13 cellular contexts compared by ENCODE assay signal in the genomic region with DNA sequence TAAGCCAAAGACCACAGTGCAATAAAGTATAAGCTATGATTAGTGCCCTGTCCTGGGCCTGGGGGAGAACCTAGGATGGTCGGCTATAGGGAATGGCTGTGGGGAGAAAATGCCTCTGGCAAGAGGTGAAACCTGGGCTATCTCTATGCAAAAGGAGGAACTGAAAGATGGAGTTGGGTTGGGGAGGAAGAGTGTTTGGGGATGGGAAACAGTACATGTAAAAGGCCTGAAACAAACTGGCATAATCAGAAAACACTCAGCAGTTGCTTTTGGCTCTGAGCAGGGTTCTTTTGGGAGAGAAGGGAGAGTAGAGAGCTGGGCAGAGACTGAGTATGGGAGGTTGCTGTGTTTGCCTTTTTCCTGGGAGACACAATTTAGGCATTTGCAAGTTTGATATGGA. TPM values are rescaled to one million over a fixed set of nuclear protein-coding genes. Genes with fewer than 3 reads are reported as not detected.
DNase-seq lines count a peak whose midpoint lies in the region; FAIRE-seq and TF ChIP-seq lines count a peak whose summit lies in the region.
"Had no signal": no experiment of that assay in that cellular context is flagged by ENCODE, and none has a peak within 500 bp of the region (broad histone marks: within the 10 kb centered on the region; RNA-seq: fewer than 3 reads in every experiment).

No MANE protein-coding gene starts in this region.

- no peaks in the 10 kb centered on the region for H3F3A ChIP-seq in neural progenitor cell (ENCODE audit: low read depth)

- no peak for TF ChIP-seq POLR2A in GM12891 (IDR thresholded peaks at IDR 0.05; ENCODE audit: low read depth, low read length)

- H3K27ac ChIP-seq in muscle layer of duodenum (ENCODE audit: low read length) = peak overlapping the region; percentile 35
- H3K27ac ChIP-seq in neural progenitor cell = no peak overlapping the region

- BruUV-seq in MCF 10A (replicated peaks; lab: Mats Ljungman, UMichigan) = no TSS peak

- no peak overlapping the region for H3K9ac ChIP-seq in neural progenitor cell

- H3K27me3 Mint-ChIP-seq in MCF 10A (ENCODE audit: insufficient read depth, unreplicated experiment) = no peaks in the 10 kb centered on the region
- H3K27me3 Mint-ChIP-seq in neural progenitor cell (ENCODE audit: insufficient read depth, low read depth) = peaks cover 6% of the 10 kb centered on the region

- H3K27ac Mint-ChIP-seq in MCF 10A (ENCODE audit: low read depth, unreplicated experiment) (no peak overlapping the region), neural progenitor cell (no peak overlapping the region)

- H3K27me3 ChIP-seq in muscle layer of duodenum (ENCODE audit: low read depth, low read length) (no peaks in the 10 kb centered on the region), neural progenitor cell (peaks cover 18% of the 10 kb centered on the region)

- intact Hi-C loops in MCF 10A (cut with micrococcal nuclease) = no loop called here

- H3K36me3 Mint-ChIP-seq in MCF 10A (ENCODE audit: insufficient read depth, unreplicated experiment) (no peaks in the 10 kb centered on the region), neural progenitor cell (no peaks in the 10 kb centered on the region)

- no peak overlapping the region for H3K4me3 ChIP-seq in muscle layer of duodenum (ENCODE audit: low read depth in 1 of 2, low read length in 2 of 2)
- H3K4me3 ChIP-seq in neural progenitor cell = no peak overlapping the region
- H3K4me3 ChIP-seq in foreskin fibroblast (ENCODE audit: low read depth in 1 of 2, low read length in 2 of 2) = no peak overlapping the region
- H3K4me3 ChIP-seq: lung, skin epidermis had no signal

- no peak overlapping the region for H3K4me3 Mint-ChIP-seq in MCF 10A (ENCODE audit: unreplicated experiment)
- H3K4me3 Mint-ChIP-seq in neural progenitor cell = no peak overlapping the region

- POLR2A ChIA-PET in MCF 10A (lab: Yijun Ruan, JAX) = interaction anchor here (0.7 to 1.3 kb wide), 2 partner anchors 12 to 94 kb away, joined by 3 to 4 read pairs; no protein-coding TSS in a partner anchor

- H3K9me3 Mint-ChIP-seq in MCF 10A (ENCODE audit: unreplicated experiment) (no peaks in the 10 kb centered on the region), neural progenitor cell (no peaks in the 10 kb centered on the region)

- FAIRE-seq in GM12891 (lab: Jason Lieb, UNC) = no peak

- DNase-seq in CD1c-positive myeloid dendritic cell (ENCODE audit: extremely low spot score) (peak; percentile 46), GM12891 (ENCODE audit: insufficient read length, low spot score) (no peak), RPMI8226 (peak; percentile 40), MCF 10A (ENCODE audit: unreplicated experiment) (no peak), neural progenitor cell (ENCODE audit: low spot score) (no peak), foreskin fibroblast (no peak)
- DNase-seq: amygdala, cortex of kidney, NCI-H1105, NCI-H446 had no signal

- CTCF ChIA-PET in MCF 10A (lab: Yijun Ruan, JAX) = interaction anchor here (0.8 kb wide), 1 partner anchor 22 kb away, joined by 3 read pairs; no protein-coding TSS in a partner anchor

- H3K9me3 ChIP-seq in muscle layer of duodenum (ENCODE audit: control insufficient read depth in 1 of 2, low read length in 2 of 2) = no peaks in the 10 kb centered on the region
- H3K9me3 ChIP-seq in neural progenitor cell (ENCODE audit: low read depth) = no peaks in the 10 kb centered on the region

- no peaks in the 10 kb centered on the region for H3K79me2 ChIP-seq in neural progenitor cell (ENCODE audit: low read depth)

- no peak overlapping the region for H3K4me2 ChIP-seq in neural progenitor cell

- no peaks in the 10 kb centered on the region for H3K36me3 ChIP-seq in muscle layer of duodenum (ENCODE audit: control insufficient read depth in 1 of 2, insufficient read depth in 2 of 2, low read length in 2 of 2)
- no peaks in the 10 kb centered on the region for H3K36me3 ChIP-seq in neural progenitor cell

- H2AFZ ChIP-seq in neural progenitor cell (replicated peaks) = no peak overlapping the region

- TF ChIP-seq CTCF in MCF 10A (IDR thresholded peaks at IDR 0.05; ENCODE audit: unreplicated experiment) (no peak), neural progenitor cell (IDR thresholded peaks at IDR 0.05) (no peak), foreskin fibroblast (IDR thresholded peaks at IDR 0.05; ENCODE audit: low read depth, low read length) (no peak)

- no peaks in the 10 kb centered on the region for H4K20me1 ChIP-seq in neural progenitor cell (ENCODE audit: low read depth)

- H3K4me1 ChIP-seq in muscle layer of duodenum (ENCODE audit: control insufficient read depth in 1 of 2, insufficient read depth in 2 of 2, low read length in 2 of 2) (no peaks in the 10 kb centered on the region), neural progenitor cell (no peaks in the 10 kb centered on the region)

- H3K4me1 Mint-ChIP-seq in MCF 10A (ENCODE audit: insufficient read depth, unreplicated experiment) (peaks cover 15% of the 10 kb centered on the region), neural progenitor cell (peaks cover 11% of the 10 kb centered on the region)

TF ChIP-seq in GM12891, 5 proteins besides CTCF, POLR2A, EP300 and RAD21:
- TF ChIP-seq TAF1 (IDR thresholded peaks at IDR 0.05; ENCODE audit: low read depth, low read length) = no peak
- peak; percentile 93 for TF ChIP-seq SPI1 (IDR thresholded peaks at IDR 0.05; ENCODE audit: low read depth, low read length)

RNA-seq across cellular contexts. Expression of gene FUCA2, which starts 31.9 kb away (rescaled TPM):
- 20.6 TPM for polyA plus RNA-seq in GM12891 (2012; ENCODE audit: low read depth, missing spikeins)
- total RNA-seq in MCF 10A (2022) = 54.8 and 62.2 TPM in 2 replicates
- total RNA-seq in neural progenitor cell (ENCODE audit: low replicate concordance) = 28.5 and 37.4 TPM in 2 replicates

Comparison
In these comparisons a context has a peak if more than half of its experiments do, and no peak if none do; other contexts are left out.
1. DNase-seq: peak in CD1c-positive myeloid dendritic cell (single experiment) and RPMI8226 (single experiment); none in GM12891 (single experiment), MCF 10A (single experiment), neural progenitor cell (single experiment) and foreskin fibroblast (0 of 2).